Comparison of ENCODE assay signal across 1 cellular context in the genomic region with DNA sequence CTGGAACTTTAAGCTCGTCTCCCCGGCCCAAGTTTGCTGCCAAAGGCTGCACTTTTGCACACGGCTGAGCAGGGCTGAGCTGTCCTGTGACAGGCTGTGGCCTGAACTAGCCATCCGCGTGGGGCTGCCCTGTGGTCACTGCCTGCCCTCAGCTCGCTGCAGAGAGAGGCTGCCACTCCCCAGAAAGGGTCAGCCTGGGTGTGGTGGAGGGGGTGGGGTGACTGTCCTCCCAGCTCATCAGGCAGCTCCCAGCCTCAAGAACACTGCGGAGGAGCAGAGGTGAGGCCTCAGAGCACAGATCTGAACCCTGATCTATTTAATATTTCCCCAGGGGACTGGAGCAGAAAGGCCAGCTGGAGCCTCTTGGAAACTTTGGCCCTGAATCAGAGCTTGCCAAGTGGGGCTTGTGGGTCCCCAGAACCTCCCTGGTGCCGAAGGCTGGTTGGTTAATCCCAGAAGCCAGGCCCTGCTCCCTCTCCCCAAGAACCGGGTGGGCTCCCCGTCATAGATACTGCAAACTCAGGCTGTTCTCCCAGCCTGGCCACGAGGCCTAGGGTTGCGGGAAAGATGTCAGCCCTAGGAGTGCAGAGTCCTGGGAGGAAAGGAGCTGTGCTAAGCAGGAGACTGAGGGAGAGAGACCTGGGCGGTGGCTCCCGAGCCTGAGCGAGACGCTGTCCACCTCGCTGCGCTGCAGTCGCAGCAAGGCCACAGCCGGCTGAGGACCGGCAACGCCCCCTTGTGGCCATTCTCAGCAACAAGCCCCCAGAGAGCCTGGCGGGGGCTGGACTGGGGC.
TF ChIP-seq lines count a peak whose summit lies in the region.

No MANE protein-coding gene starts in this region.

TF ChIP-seq in K562, 482 proteins besides CTCF, POLR2A, EP300 and RAD21 (continued from another document and continues in another):
- TF ChIP-seq, protein P1, sequence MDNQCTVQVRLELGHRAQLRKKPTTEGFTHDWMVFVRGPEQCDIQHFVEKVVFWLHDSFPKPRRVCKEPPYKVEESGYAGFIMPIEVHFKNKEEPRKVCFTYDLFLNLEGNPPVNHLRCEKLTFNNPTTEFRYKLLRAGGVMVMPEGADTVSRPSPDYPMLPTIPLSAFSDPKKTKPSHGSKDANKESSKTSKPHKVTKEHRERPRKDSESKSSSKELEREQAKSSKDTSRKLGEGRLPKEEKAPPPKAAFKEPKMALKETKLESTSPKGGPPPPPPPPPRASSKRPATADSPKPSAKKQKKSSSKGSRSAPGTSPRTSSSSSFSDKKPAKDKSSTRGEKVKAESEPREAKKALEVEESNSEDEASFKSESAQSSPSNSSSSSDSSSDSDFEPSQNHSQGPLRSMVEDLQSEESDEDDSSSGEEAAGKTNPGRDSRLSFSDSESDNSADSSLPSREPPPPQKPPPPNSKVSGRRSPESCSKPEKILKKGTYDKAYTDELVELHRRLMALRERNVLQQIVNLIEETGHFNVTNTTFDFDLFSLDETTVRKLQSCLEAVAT (IDR thresholded peaks at IDR 0.05) = peak in 1 of 2 experiments; percentile 46; a peak in 1 of 4 replicates
- TF ChIP-seq HMG20A (CRISPR knock-in tag; conservative IDR thresholded peaks at IDR 0.05) = no peak
- peak in 2 of 3 experiments; percentile 27 to 64 for TF ChIP-seq YY1 (IDR thresholded peaks at IDR 0.05; ENCODE audit: borderline replicate concordance in 1 of 3, control insufficient read depth in 1 of 3, extremely low read depth in 1 of 3, insufficient read depth in 3 of 3, insufficient read length in 1 of 3, insufficient replicate concordance in 2 of 3, low read depth in 1 of 3, low read length in 2 of 3)
- TF ChIP-seq SP1 (CRISPR knock-in tag; IDR thresholded peaks at IDR 0.05) = peak; percentile 38; the same call in 1 of the 2 replicates
- TF ChIP-seq HNRNPLL (IDR thresholded peaks at IDR 0.05; ENCODE audit: low read depth, low read length, poor library complexity, severe bottlenecking) = peak; percentile 86
- TF ChIP-seq MAZ (CRISPR knock-in tag; conservative IDR thresholded peaks at IDR 0.05 in 1 of 2, IDR thresholded peaks at IDR 0.05 in 1 of 2) = peak; percentile 96 to 98
- 0 out of 2 replicates have a peak, but pooled peaks have one; percentile 50 for TF ChIP-seq ZNF444 (CRISPR knock-in tag; IDR thresholded peaks at IDR 0.05)
- peak; percentile 61 for TF ChIP-seq BHLHE40 (IDR thresholded peaks at IDR 0.05; ENCODE audit: low read length)
- TF ChIP-seq KAT7 (CRISPR knock-in tag; IDR thresholded peaks at IDR 0.05; ENCODE audit: borderline replicate concordance) = 0 out of 2 replicates have a peak, but pooled peaks have one; percentile 50
- TF ChIP-seq NEUROD1 (IDR thresholded peaks at IDR 0.05; ENCODE audit: borderline replicate concordance, low read depth, low read length, partially characterized antibody) = peak; percentile 42
- TF ChIP-seq FOXP1 (CRISPR knock-in tag; IDR thresholded peaks at IDR 0.05) = 0 out of 2 replicates have a peak, but pooled peaks have one; percentile 41
- TF ChIP-seq MYC (IDR thresholded peaks at IDR 0.05; ENCODE audit: low read depth, low read length) = peak; percentile 74
- no peak for TF ChIP-seq MYC (CRISPR knock-in tag; IDR thresholded peaks at IDR 0.05; ENCODE audit: borderline replicate concordance, low read depth)
- TF ChIP-seq RNF2 (IDR thresholded peaks at IDR 0.05) = peak; percentile 22; the same call in 1 of the 2 replicates
- no peak for TF ChIP-seq SIRT6 (IDR thresholded peaks at IDR 0.05; ENCODE audit: low read depth, low read length)
- peak; percentile 68; the same call in 1 of the 2 replicates for TF ChIP-seq KLF13 (tag; IDR thresholded peaks at IDR 0.05; ENCODE audit: borderline replicate concordance, low read depth)
- TF ChIP-seq, protein P2, sequence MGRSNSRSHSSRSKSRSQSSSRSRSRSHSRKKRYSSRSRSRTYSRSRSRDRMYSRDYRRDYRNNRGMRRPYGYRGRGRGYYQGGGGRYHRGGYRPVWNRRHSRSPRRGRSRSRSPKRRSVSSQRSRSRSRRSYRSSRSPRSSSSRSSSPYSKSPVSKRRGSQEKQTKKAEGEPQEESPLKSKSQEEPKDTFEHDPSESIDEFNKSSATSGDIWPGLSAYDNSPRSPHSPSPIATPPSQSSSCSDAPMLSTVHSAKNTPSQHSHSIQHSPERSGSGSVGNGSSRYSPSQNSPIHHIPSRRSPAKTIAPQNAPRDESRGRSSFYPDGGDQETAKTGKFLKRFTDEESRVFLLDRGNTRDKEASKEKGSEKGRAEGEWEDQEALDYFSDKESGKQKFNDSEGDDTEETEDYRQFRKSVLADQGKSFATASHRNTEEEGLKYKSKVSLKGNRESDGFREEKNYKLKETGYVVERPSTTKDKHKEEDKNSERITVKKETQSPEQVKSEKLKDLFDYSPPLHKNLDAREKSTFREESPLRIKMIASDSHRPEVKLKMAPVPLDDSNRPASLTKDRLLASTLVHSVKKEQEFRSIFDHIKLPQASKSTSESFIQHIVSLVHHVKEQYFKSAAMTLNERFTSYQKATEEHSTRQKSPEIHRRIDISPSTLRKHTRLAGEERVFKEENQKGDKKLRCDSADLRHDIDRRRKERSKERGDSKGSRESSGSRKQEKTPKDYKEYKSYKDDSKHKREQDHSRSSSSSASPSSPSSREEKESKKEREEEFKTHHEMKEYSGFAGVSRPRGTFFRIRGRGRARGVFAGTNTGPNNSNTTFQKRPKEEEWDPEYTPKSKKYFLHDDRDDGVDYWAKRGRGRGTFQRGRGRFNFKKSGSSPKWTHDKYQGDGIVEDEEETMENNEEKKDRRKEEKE (IDR thresholded peaks at IDR 0.05; ENCODE audit: borderline replicate concordance in 1 of 2, control insufficient read depth in 1 of 2, low read depth in 2 of 2, low read length in 1 of 2) = no peak
- TF ChIP-seq, protein P3, sequence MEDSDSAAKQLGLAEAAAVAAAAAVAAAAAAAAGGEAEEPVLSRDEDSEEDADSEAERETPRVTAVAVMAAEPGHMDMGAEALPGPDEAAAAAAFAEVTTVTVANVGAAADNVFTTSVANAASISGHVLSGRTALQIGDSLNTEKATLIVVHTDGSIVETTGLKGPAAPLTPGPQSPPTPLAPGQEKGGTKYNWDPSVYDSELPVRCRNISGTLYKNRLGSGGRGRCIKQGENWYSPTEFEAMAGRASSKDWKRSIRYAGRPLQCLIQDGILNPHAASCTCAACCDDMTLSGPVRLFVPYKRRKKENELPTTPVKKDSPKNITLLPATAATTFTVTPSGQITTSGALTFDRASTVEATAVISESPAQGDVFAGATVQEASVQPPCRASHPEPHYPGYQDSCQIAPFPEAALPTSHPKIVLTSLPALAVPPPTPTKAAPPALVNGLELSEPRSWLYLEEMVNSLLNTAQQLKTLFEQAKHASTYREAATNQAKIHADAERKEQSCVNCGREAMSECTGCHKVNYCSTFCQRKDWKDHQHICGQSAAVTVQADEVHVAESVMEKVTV (CRISPR knock-in tag; IDR thresholded peaks at IDR 0.05) = peak; percentile 99
- 0 out of 2 replicates have a peak, but pooled peaks have one; percentile 19 for TF ChIP-seq ZNF165 (CRISPR knock-in tag; IDR thresholded peaks at IDR 0.05; ENCODE audit: borderline replicate concordance)
- TF ChIP-seq, protein P4, sequence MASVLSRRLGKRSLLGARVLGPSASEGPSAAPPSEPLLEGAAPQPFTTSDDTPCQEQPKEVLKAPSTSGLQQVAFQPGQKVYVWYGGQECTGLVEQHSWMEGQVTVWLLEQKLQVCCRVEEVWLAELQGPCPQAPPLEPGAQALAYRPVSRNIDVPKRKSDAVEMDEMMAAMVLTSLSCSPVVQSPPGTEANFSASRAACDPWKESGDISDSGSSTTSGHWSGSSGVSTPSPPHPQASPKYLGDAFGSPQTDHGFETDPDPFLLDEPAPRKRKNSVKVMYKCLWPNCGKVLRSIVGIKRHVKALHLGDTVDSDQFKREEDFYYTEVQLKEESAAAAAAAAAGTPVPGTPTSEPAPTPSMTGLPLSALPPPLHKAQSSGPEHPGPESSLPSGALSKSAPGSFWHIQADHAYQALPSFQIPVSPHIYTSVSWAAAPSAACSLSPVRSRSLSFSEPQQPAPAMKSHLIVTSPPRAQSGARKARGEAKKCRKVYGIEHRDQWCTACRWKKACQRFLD (CRISPR knock-in tag; IDR thresholded peaks at IDR 0.05) = peak; percentile 75; the same call in 1 of the 2 replicates
- TF ChIP-seq CXXC5 (CRISPR knock-in tag; IDR thresholded peaks at IDR 0.05) = peak; percentile 64
- no peak for TF ChIP-seq NFE2L1 (tag; IDR thresholded peaks at IDR 0.05; ENCODE audit: borderline replicate concordance, low read depth)
- TF ChIP-seq, protein P5, sequence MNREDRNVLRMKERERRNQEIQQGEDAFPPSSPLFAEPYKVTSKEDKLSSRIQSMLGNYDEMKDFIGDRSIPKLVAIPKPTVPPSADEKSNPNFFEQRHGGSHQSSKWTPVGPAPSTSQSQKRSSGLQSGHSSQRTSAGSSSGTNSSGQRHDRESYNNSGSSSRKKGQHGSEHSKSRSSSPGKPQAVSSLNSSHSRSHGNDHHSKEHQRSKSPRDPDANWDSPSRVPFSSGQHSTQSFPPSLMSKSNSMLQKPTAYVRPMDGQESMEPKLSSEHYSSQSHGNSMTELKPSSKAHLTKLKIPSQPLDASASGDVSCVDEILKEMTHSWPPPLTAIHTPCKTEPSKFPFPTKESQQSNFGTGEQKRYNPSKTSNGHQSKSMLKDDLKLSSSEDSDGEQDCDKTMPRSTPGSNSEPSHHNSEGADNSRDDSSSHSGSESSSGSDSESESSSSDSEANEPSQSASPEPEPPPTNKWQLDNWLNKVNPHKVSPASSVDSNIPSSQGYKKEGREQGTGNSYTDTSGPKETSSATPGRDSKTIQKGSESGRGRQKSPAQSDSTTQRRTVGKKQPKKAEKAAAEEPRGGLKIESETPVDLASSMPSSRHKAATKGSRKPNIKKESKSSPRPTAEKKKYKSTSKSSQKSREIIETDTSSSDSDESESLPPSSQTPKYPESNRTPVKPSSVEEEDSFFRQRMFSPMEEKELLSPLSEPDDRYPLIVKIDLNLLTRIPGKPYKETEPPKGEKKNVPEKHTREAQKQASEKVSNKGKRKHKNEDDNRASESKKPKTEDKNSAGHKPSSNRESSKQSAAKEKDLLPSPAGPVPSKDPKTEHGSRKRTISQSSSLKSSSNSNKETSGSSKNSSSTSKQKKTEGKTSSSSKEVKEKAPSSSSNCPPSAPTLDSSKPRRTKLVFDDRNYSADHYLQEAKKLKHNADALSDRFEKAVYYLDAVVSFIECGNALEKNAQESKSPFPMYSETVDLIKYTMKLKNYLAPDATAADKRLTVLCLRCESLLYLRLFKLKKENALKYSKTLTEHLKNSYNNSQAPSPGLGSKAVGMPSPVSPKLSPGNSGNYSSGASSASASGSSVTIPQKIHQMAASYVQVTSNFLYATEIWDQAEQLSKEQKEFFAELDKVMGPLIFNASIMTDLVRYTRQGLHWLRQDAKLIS (CRISPR knock-in tag; IDR thresholded peaks at IDR 0.05) = peak; percentile 33; the same call in 1 of the 2 replicates
- TF ChIP-seq ZNF134 (CRISPR knock-in tag; conservative IDR thresholded peaks at IDR 0.05) = no peak
- no peak for TF ChIP-seq GABPB2 (CRISPR knock-in tag; conservative IDR thresholded peaks at IDR 0.05)
- peak; percentile 53; the same call in 1 of the 2 replicates for TF ChIP-seq CTBP1 (IDR thresholded peaks at IDR 0.05; ENCODE audit: borderline replicate concordance)
- peak; percentile 96 for TF ChIP-seq RB1 (IDR thresholded peaks at IDR 0.05; ENCODE audit: low read depth)
- no peak for TF ChIP-seq ZNF717 (CRISPR knock-in tag; IDR thresholded peaks at IDR 0.05)
- TF ChIP-seq GTF2F1 (IDR thresholded peaks at IDR 0.05; ENCODE audit: low read depth, low read length) = no peak
- peak; percentile 81 for TF ChIP-seq HIVEP1 (CRISPR knock-in tag; IDR thresholded peaks at IDR 0.05)
- TF ChIP-seq, protein P6, sequence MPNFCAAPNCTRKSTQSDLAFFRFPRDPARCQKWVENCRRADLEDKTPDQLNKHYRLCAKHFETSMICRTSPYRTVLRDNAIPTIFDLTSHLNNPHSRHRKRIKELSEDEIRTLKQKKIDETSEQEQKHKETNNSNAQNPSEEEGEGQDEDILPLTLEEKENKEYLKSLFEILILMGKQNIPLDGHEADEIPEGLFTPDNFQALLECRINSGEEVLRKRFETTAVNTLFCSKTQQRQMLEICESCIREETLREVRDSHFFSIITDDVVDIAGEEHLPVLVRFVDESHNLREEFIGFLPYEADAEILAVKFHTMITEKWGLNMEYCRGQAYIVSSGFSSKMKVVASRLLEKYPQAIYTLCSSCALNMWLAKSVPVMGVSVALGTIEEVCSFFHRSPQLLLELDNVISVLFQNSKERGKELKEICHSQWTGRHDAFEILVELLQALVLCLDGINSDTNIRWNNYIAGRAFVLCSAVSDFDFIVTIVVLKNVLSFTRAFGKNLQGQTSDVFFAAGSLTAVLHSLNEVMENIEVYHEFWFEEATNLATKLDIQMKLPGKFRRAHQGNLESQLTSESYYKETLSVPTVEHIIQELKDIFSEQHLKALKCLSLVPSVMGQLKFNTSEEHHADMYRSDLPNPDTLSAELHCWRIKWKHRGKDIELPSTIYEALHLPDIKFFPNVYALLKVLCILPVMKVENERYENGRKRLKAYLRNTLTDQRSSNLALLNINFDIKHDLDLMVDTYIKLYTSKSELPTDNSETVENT (CRISPR knock-in tag; IDR thresholded peaks at IDR 0.05) = 0 out of 2 replicates have a peak, but pooled peaks have one; percentile 63
- peak; percentile 75; the same call in 1 of the 2 replicates for TF ChIP-seq KLF6 (CRISPR knock-in tag; IDR thresholded peaks at IDR 0.05; ENCODE audit: borderline replicate concordance)
- TF ChIP-seq, protein P7, sequence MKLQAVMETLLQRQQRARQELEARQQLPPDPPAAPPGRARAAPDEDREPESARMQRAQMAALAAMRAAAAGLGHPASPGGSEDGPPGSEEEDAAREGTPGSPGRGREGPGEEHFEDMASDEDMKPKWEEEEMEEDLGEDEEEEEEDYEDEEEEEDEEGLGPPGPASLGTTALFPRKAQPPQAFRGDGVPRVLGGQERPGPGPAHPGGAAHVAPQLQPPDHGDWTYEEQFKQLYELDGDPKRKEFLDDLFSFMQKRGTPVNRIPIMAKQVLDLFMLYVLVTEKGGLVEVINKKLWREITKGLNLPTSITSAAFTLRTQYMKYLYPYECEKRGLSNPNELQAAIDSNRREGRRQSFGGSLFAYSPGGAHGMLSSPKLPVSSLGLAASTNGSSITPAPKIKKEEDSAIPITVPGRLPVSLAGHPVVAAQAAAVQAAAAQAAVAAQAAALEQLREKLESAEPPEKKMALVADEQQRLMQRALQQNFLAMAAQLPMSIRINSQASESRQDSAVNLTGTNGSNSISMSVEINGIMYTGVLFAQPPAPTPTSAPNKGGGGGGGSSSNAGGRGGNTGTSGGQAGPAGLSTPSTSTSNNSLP (IDR thresholded peaks at IDR 0.05; ENCODE audit: borderline replicate concordance, low read depth, low read length) = 0 out of 2 replicates have a peak, but pooled peaks have one; percentile 7
- TF ChIP-seq CC2D1A (IDR thresholded peaks at IDR 0.05) = peak; percentile 93
- 0 out of 2 replicates have a peak, but pooled peaks have one; percentile 38 for TF ChIP-seq MYNN (IDR thresholded peaks at IDR 0.05)
- TF ChIP-seq MYNN (CRISPR knock-in tag; IDR thresholded peaks at IDR 0.05) = no peak
- TF ChIP-seq LCOR (CRISPR knock-in tag; IDR thresholded peaks at IDR 0.05) = peak; percentile 69; the same call in 1 of the 2 replicates
- peak; percentile 30; the same call in 1 of the 2 replicates for TF ChIP-seq ZNF239 (CRISPR knock-in tag; IDR thresholded peaks at IDR 0.05)
- TF ChIP-seq NFIX (CRISPR knock-in tag; IDR thresholded peaks at IDR 0.05; ENCODE audit: low read depth) = no peak
- no peak for TF ChIP-seq FOXA1 (IDR thresholded peaks at IDR 0.05; ENCODE audit: borderline replicate concordance)
- TF ChIP-seq ZNF347 (CRISPR knock-in tag; IDR thresholded peaks at IDR 0.05; ENCODE audit: low read depth) = 0 out of 2 replicates have a peak, but pooled peaks have one; percentile 47
- TF ChIP-seq ILK (tag; IDR thresholded peaks at IDR 0.05; ENCODE audit: borderline replicate concordance, low read depth) = no peak
